ENCODE assay signal across 8 cellular contexts in genomic region chr1:165075725-165076370, GRCh38.
DNase-seq lines count a peak whose midpoint lies in the region; ATAC-seq and TF ChIP-seq lines count a peak whose summit lies in the region.

No MANE protein-coding gene starts in this region.

- no peaks in the 10 kb centered on the region for H3K27me3 Mint-ChIP-seq in activated naive CD4-positive, alpha-beta T cell treated with anti-CD3 and anti-CD28 coated beads for 36 hours (ENCODE audit: low read depth)
- H3K27me3 Mint-ChIP-seq in stimulated activated naive CD8-positive, alpha-beta T cell treated with anti-CD3 and anti-CD28 coated beads, Interleukin-15, amount 100 ng/mL, for 72 hours: no peaks in the 10 kb centered on the region
- H3K27me3 Mint-ChIP-seq in CD4-positive, alpha-beta memory T cell: no peaks in the 10 kb centered on the region

- in situ Hi-C loops in astrocyte of the spinal cord (cut with HindIII; ENCODE audit: low sequenced_read_pairs): no loop called here

- POLR2A ChIA-PET in CD4-positive, alpha-beta memory T cell (lab: Charles Lee; ENCODE audit: partially characterized antibody): no interaction called here

- H3K27me3 ChIP-seq in left lung: no peaks in the 10 kb centered on the region
- H3K27me3 ChIP-seq in CD4-positive, alpha-beta memory T cell (ENCODE audit: insufficient read depth, low read length): no peaks in the 10 kb centered on the region

- H3K9me3 ChIP-seq in left lung: no peaks in the 10 kb centered on the region
- H3K9me3 ChIP-seq in CD4-positive, alpha-beta memory T cell (ENCODE audit: control insufficient read depth in 1 of 2, low read length in 2 of 2): no peaks in the 10 kb centered on the region

- H3K9me3 Mint-ChIP-seq in activated naive CD4-positive, alpha-beta T cell treated with anti-CD3 and anti-CD28 coated beads for 36 hours: no peaks in the 10 kb centered on the region
- peaks cover 0 to 5% of the 10 kb centered on the region in 2 donors for H3K9me3 Mint-ChIP-seq in stimulated activated naive CD8-positive, alpha-beta T cell treated with anti-CD3 and anti-CD28 coated beads, Interleukin-15, amount 100 ng/mL, for 72 hours
- peaks cover 0 to 4% (median 3%) of the 10 kb centered on the region in 8 donors for H3K9me3 Mint-ChIP-seq in CD4-positive, alpha-beta memory T cell

- no peak overlapping the region for H3K4me3 Mint-ChIP-seq in activated naive CD4-positive, alpha-beta T cell treated with anti-CD3 and anti-CD28 coated beads for 36 hours
- H3K4me3 Mint-ChIP-seq in stimulated activated naive CD8-positive, alpha-beta T cell treated with anti-CD3 and anti-CD28 coated beads, Interleukin-15, amount 100 ng/mL, for 72 hours: no peak overlapping the region
- H3K4me3 Mint-ChIP-seq in CD4-positive, alpha-beta memory T cell: no peak overlapping the region

- no peaks in the 10 kb centered on the region for H3K36me3 ChIP-seq in left lung
- H3K36me3 ChIP-seq in CD4-positive, alpha-beta memory T cell (ENCODE audit: insufficient read depth, low read length): no peaks in the 10 kb centered on the region

- H3K27ac ChIP-seq in left lung: no peak overlapping the region
- no peak overlapping the region for H3K27ac ChIP-seq in CD4-positive, alpha-beta memory T cell (ENCODE audit: low read depth, low read length)

- intact Hi-C loops in activated naive CD4-positive, alpha-beta T cell treated with anti-CD3 and anti-CD28 coated beads for 36 hours (cut with micrococcal nuclease): loop anchor here (10.0 kb wide), 1 partner anchor 401 kb away; no protein-coding TSS in a partner anchor
- intact Hi-C loops in left lung (cut with DNase I): no loop called here
- intact Hi-C loops in CD4-positive, alpha-beta memory T cell (cut with micrococcal nuclease): no loop called here

- H3K4me1 ChIP-seq in left lung: no peaks in the 10 kb centered on the region
- H3K4me1 ChIP-seq in CD4-positive, alpha-beta memory T cell (ENCODE audit: insufficient read depth, low read length): no peaks in the 10 kb centered on the region

- DNase-seq in activated naive CD4-positive, alpha-beta T cell treated with anti-CD3 and anti-CD28 coated beads for 36 hours: peak; percentile 6
- no peak for DNase-seq in activated naive CD4-positive, alpha-beta T cell treated with Interleukin-2 at 50 U/mL for 16 hours
- peak; percentile 11 for DNase-seq in NCI-H2107 (lab: John Stamatoyannopoulos, UW)
- DNase-seq in astrocyte of the spinal cord (ENCODE audit: low read depth, low spot score): peak; percentile 1
- no peak for DNase-seq in left lung
- no peak for DNase-seq in SKM-1 (lab: John Stamatoyannopoulos, UW; ENCODE audit: unreplicated experiment)
- DNase-seq in stimulated activated naive CD8-positive, alpha-beta T cell treated with anti-CD3 and anti-CD28 coated beads, Interleukin-15, amount 100 ng/mL, for 72 hours: no peak
- DNase-seq in CD4-positive, alpha-beta memory T cell: no peak

- no peak overlapping the region for H3K27ac Mint-ChIP-seq in activated naive CD4-positive, alpha-beta T cell treated with anti-CD3 and anti-CD28 coated beads for 36 hours
- no peak overlapping the region for H3K27ac Mint-ChIP-seq in stimulated activated naive CD8-positive, alpha-beta T cell treated with anti-CD3 and anti-CD28 coated beads, Interleukin-15, amount 100 ng/mL, for 72 hours
- no peak overlapping the region for H3K27ac Mint-ChIP-seq in CD4-positive, alpha-beta memory T cell

- H3K4me3 ChIP-seq in astrocyte of the spinal cord (ENCODE audit: low read depth, low read length) (no peak overlapping the region), left lung (no peak overlapping the region)
- H3K4me3 ChIP-seq in CD4-positive, alpha-beta memory T cell (ENCODE audit: low read length in 2 of 2): no peak overlapping the region

- TF ChIP-seq CTCF in astrocyte of the spinal cord (IDR thresholded peaks at IDR 0.05; ENCODE audit: low read depth, low read length): peak; percentile 74
- peak; percentile 29 to 31 for TF ChIP-seq CTCF in left lung (IDR thresholded peaks at IDR 0.05)

- ATAC-seq in left lung: peak; percentile 48
- ATAC-seq in stimulated activated naive CD8-positive, alpha-beta T cell treated with anti-CD3 and anti-CD28 coated beads, Interleukin-15, amount 100 ng/mL, for 72 hours: no peak

- H3K4me1 Mint-ChIP-seq in activated naive CD4-positive, alpha-beta T cell treated with anti-CD3 and anti-CD28 coated beads for 36 hours (ENCODE audit: low read depth): no peaks in the 10 kb centered on the region
- no peaks in the 10 kb centered on the region for H3K4me1 Mint-ChIP-seq in stimulated activated naive CD8-positive, alpha-beta T cell treated with anti-CD3 and anti-CD28 coated beads, Interleukin-15, amount 100 ng/mL, for 72 hours
- no peaks in the 10 kb centered on the region for H3K4me1 Mint-ChIP-seq in CD4-positive, alpha-beta memory T cell

- H3K36me3 Mint-ChIP-seq in activated naive CD4-positive, alpha-beta T cell treated with anti-CD3 and anti-CD28 coated beads for 36 hours (ENCODE audit: low read depth): no peaks in the 10 kb centered on the region
- no peaks in the 10 kb centered on the region for H3K36me3 Mint-ChIP-seq in CD4-positive, alpha-beta memory T cell

- CTCF ChIA-PET in activated naive CD4-positive, alpha-beta T cell treated with anti-CD3 and anti-CD28 coated beads for 36 hours (lab: Charles Lee): no interaction called here
- CTCF ChIA-PET in CD4-positive, alpha-beta memory T cell (lab: Charles Lee; ENCODE audit: partially characterized antibody): no interaction called here

Comparison
In these comparisons a context has a peak if more than half of its experiments do, and no peak if none do; other contexts are left out.
1. DNase-seq: peak in activated naive CD4-positive, alpha-beta T cell treated with anti-CD3 and anti-CD28 coated beads for 36 hours (single experiment), NCI-H2107 (single experiment) and astrocyte of the spinal cord (single experiment); none in activated naive CD4-positive, alpha-beta T cell treated with Interleukin-2 at 50 U/mL for 16 hours (single experiment), left lung (0 of 2), SKM-1 (single experiment), stimulated activated naive CD8-positive, alpha-beta T cell treated with anti-CD3 and anti-CD28 coated beads, Interleukin-15, amount 100 ng/mL, for 72 hours (0 of 2) and CD4-positive, alpha-beta memory T cell (0 of 5).